In the genomic region with DNA sequence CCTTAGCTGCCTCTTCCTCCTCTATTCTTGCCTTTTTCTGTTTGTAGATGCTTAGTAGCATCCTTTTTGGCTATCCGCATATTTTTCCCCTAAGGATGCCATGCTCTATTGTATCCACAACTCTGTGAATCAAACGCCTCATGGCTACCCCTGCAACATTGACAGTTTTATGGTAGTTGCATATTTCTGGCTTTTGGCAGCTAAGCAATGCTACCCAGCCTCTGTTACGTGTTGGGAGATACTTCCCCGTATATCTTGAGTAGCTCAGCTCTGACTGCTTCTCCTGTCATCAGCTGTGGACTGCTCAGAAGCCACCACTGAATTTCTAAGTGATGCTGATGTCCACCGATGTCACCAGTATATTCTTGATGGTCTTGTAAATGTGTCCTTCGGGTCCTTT, we compare ENCODE assay signal across 26 cellular contexts. TPM values are rescaled to one million over a fixed set of nuclear protein-coding genes. Genes with fewer than 3 reads are reported as not detected.
"Had no signal": no experiment of that assay in that cellular context is flagged by ENCODE, and none has a peak within 500 bp of the region (broad histone marks: within the 10 kb centered on the region; RNA-seq: fewer than 3 reads in every experiment).

No MANE protein-coding gene starts in this region.

- H3K27me3 ChIP-seq: cardiac muscle cell, pancreas had no signal

- H3K4me1 ChIP-seq: pancreas had no signal

- DNase-seq: activated CD4-positive, alpha-beta T cell treated with anti-CD3 and anti-CD28 coated beads for 4 hours; activated CD4-positive, alpha-beta T cell treated with anti-CD3 and anti-CD28 coated beads, Interleukin-2, amount 50 U/mL, for 48 hours; activated CD4-positive, CD25-positive, alpha-beta regulatory T cell; activated effector memory CD4-positive, alpha-beta T cell treated with Interleukin-2 at 50 U/mL for 16 hours; activated naive CD4-positive, alpha-beta T cell treated with anti-CD3 and anti-CD28 coated beads for 36 hours; activated T-cell treated with anti-CD3 and anti-CD28 coated beads, Interleukin-2, amount 50 U/mL, for 72 hours; amygdala; cortex of kidney; left cardiac atrium; pancreas; right cardiac atrium; stimulated activated CD4-positive, alpha-beta T cell treated with anti-CD3 and anti-CD28 coated beads, Interleukin-12 subunit alpha, Interleukin-12 subunit beta, amount 100 ng/mL, for 4 hours; stimulated activated CD4-positive, alpha-beta T cell treated with anti-CD3 and anti-CD28 coated beads, Interleukin-4, amount 100 ng/mL, for 4 hours; stimulated activated naive CD8-positive, alpha-beta T cell treated with anti-CD3 and anti-CD28 coated beads, Interleukin-15, Interleukin-2, amounts not matched to agents 100 U/mL and 50 U/mL, for 24 hours had no signal

- H3K27ac ChIP-seq: cardiac muscle cell, pancreas had no signal

- H3K36me3 ChIP-seq: cardiac muscle cell, pancreas had no signal

- ATAC-seq: activated T-cell treated with anti-CD3 and anti-CD28 coated beads, Interleukin-2, amount 50 U/mL, for 72 hours; left cardiac atrium; pancreas; right cardiac atrium; stimulated activated naive CD8-positive, alpha-beta T cell treated with anti-CD3 and anti-CD28 coated beads, Interleukin-15, Interleukin-2, amounts not matched to agents 100 U/mL and 50 U/mL, for 24 hours had no signal

- H3K9me3 Mint-ChIP-seq: activated naive CD4-positive, alpha-beta T cell treated with anti-CD3 and anti-CD28 coated beads for 36 hours; activated T-cell treated with anti-CD3 and anti-CD28 coated beads, Interleukin-2, amount 50 U/mL, for 72 hours; memory B cell; nephron had no signal

- H3K4me3 Mint-ChIP-seq: activated naive CD4-positive, alpha-beta T cell treated with anti-CD3 and anti-CD28 coated beads for 36 hours; activated T-cell treated with anti-CD3 and anti-CD28 coated beads, Interleukin-2, amount 50 U/mL, for 72 hours; memory B cell; nephron had no signal

- H3K9me3 ChIP-seq: pancreas had no signal

- H3K36me3 Mint-ChIP-seq: memory B cell had no signal

- H3K27me3 Mint-ChIP-seq: memory B cell had no signal

- H3K4me3 ChIP-seq: cardiac muscle cell, pancreas had no signal

- H3K27ac Mint-ChIP-seq: activated naive CD4-positive, alpha-beta T cell treated with anti-CD3 and anti-CD28 coated beads for 36 hours; activated T-cell treated with anti-CD3 and anti-CD28 coated beads, Interleukin-2, amount 50 U/mL, for 72 hours; memory B cell had no signal

RNA-seq across cellular contexts. Expression of a gene that starts 33.0 kb away (rescaled TPM):
- total RNA-seq: activated naive CD4-positive, alpha-beta T cell treated with anti-CD3 and anti-CD28 coated beads for 36 hours; cardiac muscle cell; cerebellum; frontal cortex; left cardiac atrium; lower leg skin; myocyte; pancreas; right cardiac atrium; subcutaneous adipose tissue; T-helper 1 cell treated with Interleukin-12 subunit alpha and Interleukin-12 subunit beta and Interleukin-4 antibody, amounts not matched to agents 30 ng/mL and 1 ng/mL, for 36 hours; ureter had no signal

RNA-seq across cellular contexts. Expression of a gene that starts 55.5 kb away (rescaled TPM):
- total RNA-seq: activated naive CD4-positive, alpha-beta T cell treated with anti-CD3 and anti-CD28 coated beads for 36 hours; activated T-cell treated with anti-CD3 and anti-CD28 coated beads, Interleukin-2, amount 50 U/mL, for 72 hours; cerebellum; left cardiac atrium; mononuclear cell; myocyte; pulmonary artery endothelial cell; subcutaneous adipose tissue; T-helper 1 cell treated with Interleukin-12 subunit alpha and Interleukin-12 subunit beta and Interleukin-4 antibody, amounts not matched to agents 30 ng/mL and 1 ng/mL, for 36 hours; ureter had no signal
